Comparison of ENCODE assay signal across 25 cellular contexts in genomic region chr16:10547708-10548107, GRCh38.
"Had no signal": no experiment of that assay in that cellular context is flagged by ENCODE, and none has a peak within 500 bp of the region (broad histone marks: within the 10 kb centered on the region; RNA-seq: fewer than 3 reads in every experiment).

No MANE protein-coding gene starts in this region.

- DNase-seq: stimulated activated CD4-positive, alpha-beta T cell treated with anti-CD3 and anti-CD28 coated beads, Interleukin-2, amount 100 ng/mL, for 24 hours; stimulated activated CD4-positive, alpha-beta T cell treated with anti-CD3 and anti-CD28 coated beads, Interleukin-2, amount 100 ng/mL, for 48 hours; stimulated activated CD4-positive, alpha-beta T cell treated with anti-CD3 and anti-CD28 coated beads, Interleukin-4, amount 100 ng/mL, for 1 hour; stimulated activated CD4-positive, alpha-beta T cell treated with anti-CD3 and anti-CD28 coated beads, Interleukin-4, amount 100 ng/mL, for 24 hours; stimulated activated CD4-positive, alpha-beta T cell treated with anti-CD3 and anti-CD28 coated beads, Interleukin-4, amount 100 ng/mL, for 4 hours; stimulated activated CD8-positive, alpha-beta memory T cell treated with anti-CD3 and anti-CD28 coated beads, Interleukin-4, amount 100 ng/mL, for 48 hours; stimulated activated naive B cell treated with anti-CD40 and anti-IgM and Interleukin-4, amounts not matched to agents 10 μg/mL and 1 μg/mL and 100 μg/mL, for 72 hours; stimulated activated naive CD4-positive, alpha-beta T cell; stimulated activated naive CD4-positive, alpha-beta T cell treated with Interleukin-2 at 50 U/mL for 16 hours; stimulated activated naive CD8-positive, alpha-beta T cell treated with anti-CD3 and anti-CD28 coated beads, Interleukin-15, amount 100 ng/mL, for 72 hours; stimulated activated naive CD8-positive, alpha-beta T cell treated with anti-CD3 and anti-CD28 coated beads, Interleukin-15, Interleukin-2, amounts not matched to agents 100 U/mL and 50 U/mL, for 24 hours; stomach; testis; thyroid gland; tibial artery; trophoblast cell; upper lobe of left lung; upper lobe of right lung; uterus had no signal

- H3K4me1 ChIP-seq: suprapubic skin, testis, thyroid gland, uterus, vagina had no signal

- H3K36me3 ChIP-seq: uterus had no signal

- H3K27me3 ChIP-seq: stomach, suprapubic skin, testis, thyroid gland, tibial artery, tibial nerve, upper lobe of left lung, upper lobe of right lung, uterus, vagina had no signal

- H3K4me3 ChIP-seq: stomach, suprapubic skin, testis, thoracic aorta, thyroid gland, tibial artery, tibial nerve, upper lobe of left lung, upper lobe of right lung, uterus, vagina had no signal

- H3K9me3 ChIP-seq: testis, thyroid gland, tibial artery, vagina had no signal

- H3K27ac ChIP-seq: stomach, suprapubic skin, testis, thoracic aorta, thyroid gland, tibial artery, tibial nerve, upper lobe of left lung, upper lobe of right lung, uterus, vagina had no signal

- ATAC-seq: stimulated activated effector memory CD8-positive, alpha-beta T cell treated with anti-CD3 and anti-CD28 coated beads, Interleukin-12 subunit alpha, Interleukin-12 subunit beta, amount 100 ng/mL, for 72 hours; stimulated activated memory B cell treated with anti-CD40 and anti-IgM and Interleukin-4, amounts not matched to agents 10 μg/mL and 1 μg/mL and 100 μg/mL, for 72 hours; stimulated activated naive B cell treated with anti-CD40 and anti-IgM and Interleukin-4, amounts not matched to agents 10 μg/mL and 1 μg/mL and 100 μg/mL, for 72 hours; stimulated activated naive CD8-positive, alpha-beta T cell treated with anti-CD3 and anti-CD28 coated beads, Interleukin-15, amount 100 ng/mL, for 72 hours; stimulated activated naive CD8-positive, alpha-beta T cell treated with anti-CD3 and anti-CD28 coated beads, Interleukin-15, Interleukin-2, amounts not matched to agents 100 U/mL and 50 U/mL, for 24 hours; upper lobe of right lung had no signal
